Comparison of ENCODE assay signal across 29 cellular contexts in the genomic region with DNA sequence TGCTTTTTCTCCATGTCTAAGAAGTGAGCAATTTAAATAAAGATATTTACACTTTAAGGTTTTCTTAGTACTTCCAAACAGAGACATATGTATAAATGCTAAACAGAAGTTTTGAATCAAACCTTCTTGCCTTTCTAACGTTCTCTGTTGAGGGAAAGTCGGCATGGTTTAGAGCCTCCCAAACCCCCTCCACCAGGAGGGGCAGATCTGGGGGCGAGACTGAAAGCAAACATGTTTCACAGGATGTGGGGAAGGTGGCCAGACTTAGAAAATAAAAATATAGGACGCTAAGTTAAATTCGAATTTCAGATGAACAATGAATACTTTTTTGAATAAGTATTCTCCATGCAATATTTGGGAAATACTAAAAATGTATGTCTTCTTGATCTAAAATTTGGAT.
"Had no signal": no experiment of that assay in that cellular context is flagged by ENCODE, and none has a peak within 500 bp of the region (broad histone marks: within the 10 kb centered on the region; RNA-seq: fewer than 3 reads in every experiment).

No MANE protein-coding gene starts in this region.

- FAIRE-seq: islet of Langerhans, kidney had no signal

- ATAC-seq: natural killer cell; right cardiac atrium; sciatic nerve; stimulated activated naive B cell treated with anti-CD40 and anti-IgM and Interleukin-4, amounts not matched to agents 10 μg/mL and 1 μg/mL and 100 μg/mL, for 72 hours had no signal

- H3K36me3 ChIP-seq: left ventricle myocardium inferior, neural progenitor cell, neutrophil, ovary, prostate gland, tibial nerve, upper lobe of left lung, vagina had no signal

- H3K4me3 Mint-ChIP-seq: immature natural killer cell; mesothelial cell of epicardium; naive B cell; natural killer cell; nephron progenitor cell; neural progenitor cell; stimulated activated naive B cell treated with anti-CD40 and anti-IgM and Interleukin-4, amounts not matched to agents 10 μg/mL and 1 μg/mL and 100 μg/mL, for 72 hours; stimulated activated naive CD8-positive, alpha-beta T cell treated with anti-CD3 and anti-CD28 coated beads, Interleukin-15, Interleukin-2, amounts not matched to agents 100 ng/mL and 50 ng/mL, for 24 hours had no signal

- H3K9ac ChIP-seq: neural progenitor cell had no signal

- H3K36me3 Mint-ChIP-seq: immature natural killer cell; mesothelial cell of epicardium; naive B cell; natural killer cell; neural progenitor cell; stimulated activated naive B cell treated with anti-CD40 and anti-IgM and Interleukin-4, amounts not matched to agents 10 μg/mL and 1 μg/mL and 100 μg/mL, for 72 hours had no signal

- H3K27ac ChIP-seq: left ventricle myocardium inferior, neural progenitor cell, neutrophil, ovary, prostate gland, skin epidermis, tibial nerve, upper lobe of left lung, vagina had no signal

- H3K27me3 Mint-ChIP-seq: stimulated activated naive CD8-positive, alpha-beta T cell treated with anti-CD3 and anti-CD28 coated beads, Interleukin-15, Interleukin-2, amounts not matched to agents 100 ng/mL and 50 ng/mL, for 24 hours had no signal

- H2AFZ ChIP-seq: neural progenitor cell had no signal

- H3K27ac Mint-ChIP-seq: immature natural killer cell; mesothelial cell of epicardium; naive B cell; natural killer cell; nephron progenitor cell; neural progenitor cell; stimulated activated naive B cell treated with anti-CD40 and anti-IgM and Interleukin-4, amounts not matched to agents 10 μg/mL and 1 μg/mL and 100 μg/mL, for 72 hours; stimulated activated naive CD8-positive, alpha-beta T cell treated with anti-CD3 and anti-CD28 coated beads, Interleukin-15, Interleukin-2, amounts not matched to agents 100 ng/mL and 50 ng/mL, for 24 hours had no signal

- H3K9me3 ChIP-seq: neutrophil, ovary, prostate gland, vagina had no signal

- H3K4me1 Mint-ChIP-seq: immature natural killer cell; mesothelial cell of epicardium; natural killer cell; stimulated activated naive B cell treated with anti-CD40 and anti-IgM and Interleukin-4, amounts not matched to agents 10 μg/mL and 1 μg/mL and 100 μg/mL, for 72 hours had no signal

- DNase-seq: immature natural killer cell; kidney; left ventricle myocardium inferior; mesendoderm; naive B cell; natural killer cell; nephron progenitor cell; occipital lobe; ovary; retina; stimulated activated CD4-positive, alpha-beta T cell treated with anti-CD3 and anti-CD28 coated beads, Interleukin-12 subunit alpha, Interleukin-12 subunit beta, amount 100 ng/mL, for 4 hours; stimulated activated CD4-positive, alpha-beta T cell treated with anti-CD3 and anti-CD28 coated beads, Interleukin-15, amount 100 ng/mL, for 24 hours; stimulated activated CD4-positive, alpha-beta T cell treated with anti-CD3 and anti-CD28 coated beads, Interleukin-2, amount 100 ng/mL, for 24 hours; stimulated activated CD4-positive, alpha-beta T cell treated with anti-CD3 and anti-CD28 coated beads, Interleukin-4, amount 100 ng/mL, for 1 hour; stimulated activated naive B cell treated with anti-CD40 and anti-IgM and Interleukin-4, amounts not matched to agents 10 μg/mL and 1 μg/mL and 100 μg/mL, for 72 hours; substantia nigra; upper lobe of left lung had no signal

- H3K27me3 ChIP-seq: neural progenitor cell, neutrophil, ovary, tibial nerve, upper lobe of left lung, vagina had no signal

- H3K9me3 Mint-ChIP-seq: mesothelial cell of epicardium, nephron progenitor cell had no signal

- H3K4me1 ChIP-seq: left ventricle myocardium inferior, prostate gland, tibial nerve, upper lobe of left lung, vagina had no signal

- H3K4me3 ChIP-seq: left ventricle myocardium inferior, lung, neural progenitor cell, ovary, prostate gland, skin epidermis, tibial nerve, upper lobe of left lung, vagina had no signal

- H3K4me2 ChIP-seq: neural progenitor cell had no signal
